1 cellular context compared by ENCODE assay signal in the genomic region with DNA sequence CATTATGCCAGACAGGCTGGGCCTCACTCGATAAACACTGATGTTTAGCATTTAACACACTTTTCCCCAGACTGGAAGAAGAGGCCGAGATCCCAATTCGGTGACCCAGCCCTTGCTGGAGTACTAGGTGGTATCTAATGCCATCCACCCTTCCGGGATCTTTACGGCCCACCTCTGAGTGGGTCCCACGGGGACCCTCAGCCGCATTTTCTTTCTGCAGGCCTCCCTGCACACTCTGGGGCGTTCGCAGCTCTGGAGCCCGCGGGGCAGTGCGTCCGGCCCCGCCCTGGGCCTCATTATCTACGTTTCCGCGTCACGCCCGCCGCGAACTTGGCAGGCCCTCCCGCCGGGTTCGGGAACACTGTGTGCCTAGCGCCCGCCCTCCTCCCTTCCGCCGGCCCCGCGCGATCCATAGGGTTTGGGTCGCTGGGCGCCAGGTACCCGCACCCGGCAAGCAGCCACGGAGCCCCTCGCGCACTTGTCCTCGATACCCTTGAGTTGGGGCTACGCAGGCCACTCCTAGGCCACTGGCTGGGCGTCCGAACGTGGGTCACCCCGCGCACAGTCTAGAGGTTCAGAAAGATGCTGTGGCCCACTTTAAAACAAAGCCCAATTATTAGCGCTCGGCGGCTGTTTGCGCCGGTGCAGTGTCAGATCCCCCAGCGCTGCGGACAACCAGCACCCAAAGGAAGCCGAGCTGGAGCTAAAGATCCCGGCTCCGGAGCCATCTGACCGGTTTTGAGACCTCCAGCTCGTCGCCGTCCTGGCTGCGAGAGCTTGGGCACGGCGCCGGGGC.
TF ChIP-seq lines count a peak whose summit lies in the region.

No MANE protein-coding gene starts in this region.

TF ChIP-seq in SK-N-SH, 30 proteins besides CTCF, POLR2A, EP300 and RAD21 (continued from another document):
- TF ChIP-seq, protein P1, sequence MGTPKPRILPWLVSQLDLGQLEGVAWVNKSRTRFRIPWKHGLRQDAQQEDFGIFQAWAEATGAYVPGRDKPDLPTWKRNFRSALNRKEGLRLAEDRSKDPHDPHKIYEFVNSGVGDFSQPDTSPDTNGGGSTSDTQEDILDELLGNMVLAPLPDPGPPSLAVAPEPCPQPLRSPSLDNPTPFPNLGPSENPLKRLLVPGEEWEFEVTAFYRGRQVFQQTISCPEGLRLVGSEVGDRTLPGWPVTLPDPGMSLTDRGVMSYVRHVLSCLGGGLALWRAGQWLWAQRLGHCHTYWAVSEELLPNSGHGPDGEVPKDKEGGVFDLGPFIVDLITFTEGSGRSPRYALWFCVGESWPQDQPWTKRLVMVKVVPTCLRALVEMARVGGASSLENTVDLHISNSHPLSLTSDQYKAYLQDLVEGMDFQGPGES (IDR thresholded peaks at IDR 0.05; ENCODE audit: low read depth, low read length) = no peak
- TF ChIP-seq SMC3 (IDR thresholded peaks at IDR 0.05; ENCODE audit: low read depth, low read length) (no peak), TAF1 (IDR thresholded peaks at IDR 0.05; ENCODE audit: borderline replicate concordance, low read depth, low read length) (peak; percentile 35; the same call in 1 of the 2 replicates), SIN3A (IDR thresholded peaks at IDR 0.05; ENCODE audit: borderline replicate concordance, low read depth, low read length) (no peak), RXRA (IDR thresholded peaks at IDR 0.05; ENCODE audit: borderline replicate concordance, low read depth) (no peak), REST (IDR thresholded peaks at IDR 0.05; ENCODE audit: low read depth, low read length) (no peak), RFX5 (IDR thresholded peaks at IDR 0.05; ENCODE audit: low read length) (no peak), EZH2phosphoT487 (IDR thresholded peaks at IDR 0.05; ENCODE audit: borderline replicate concordance, low read depth) (no peak), NRF1 (IDR thresholded peaks at IDR 0.05; ENCODE audit: low read depth, low read length) (no peak), PBX3 (IDR thresholded peaks at IDR 0.05) (no peak), YY1 (IDR thresholded peaks at IDR 0.05; ENCODE audit: low read depth) (no peak), FOXM1 (IDR thresholded peaks at IDR 0.05; ENCODE audit: low read depth) (no peak)
